In genomic region chr16:29594269-29594925, GRCh38 we compare ENCODE assay signal across 8 cellular contexts.
DNase-seq lines count a peak whose midpoint lies in the region; ATAC-seq and TF ChIP-seq lines count a peak whose summit lies in the region.
"Not testable (repeated sequence)": the region's sequence is repeated elsewhere in the genome, so short reads cannot be mapped to it uniquely, and the experiment has no call there.

No MANE protein-coding gene starts in this region.

- not testable (repeated sequence) for H3K27me3 ChIP-seq in CD8-positive, alpha-beta T cell (ENCODE audit: insufficient read depth, low read length); OCI-LY1 (ENCODE audit: insufficient read depth, low read length); mesenchymal stem cell (ENCODE audit: control insufficient read depth in 1 of 2, insufficient read depth in 1 of 2, low read length in 2 of 2)

- H3K14ac ChIP-seq in mesenchymal stem cell (ENCODE audit: low read length in 2 of 2): not testable (repeated sequence)

- peak in 5 of 7 experiments; percentile 27 to 65 (median 51) for DNase-seq in CD8-positive, alpha-beta T cell
- peak; percentile 60 for DNase-seq in activated T-cell treated with anti-CD3 and anti-CD28 coated beads, Interleukin-2, amount 50 U/mL, for 24 hours
- DNase-seq in epithelial cell of prostate (ENCODE audit: low read depth, low spot score): not testable (repeated sequence)
- peak; percentile 78 for DNase-seq in mesenchymal stem cell
- peak; percentile 44 to 49 for DNase-seq in stimulated activated CD4-positive, alpha-beta T cell treated with anti-CD3 and anti-CD28 coated beads, Interleukin-4, amount 100 ng/mL, for 48 hours (ENCODE audit: low read depth in 2 of 2)

- not testable (repeated sequence) for H3F3A ChIP-seq in OCI-LY1 (ENCODE audit: insufficient read depth, low read length)

- not testable (repeated sequence) for H3K27me3 Mint-ChIP-seq in CD8-positive, alpha-beta T cell (ENCODE audit: low read depth); activated T-cell treated with anti-CD3 and anti-CD28 coated beads, Interleukin-2, amount 50 U/mL, for 24 hours

- H2BK15ac ChIP-seq in mesenchymal stem cell (ENCODE audit: low read depth, poor library complexity, severe bottlenecking): not testable (repeated sequence)

- peak overlapping the region; percentile 8 for H3K27ac ChIP-seq in CD8-positive, alpha-beta T cell (ENCODE audit: low read depth, low read length)
- H3K27ac ChIP-seq in OCI-LY1 (ENCODE audit: low read depth, low read length, poor library complexity, severe bottlenecking) (peak overlapping the region; percentile 55), epithelial cell of prostate (peak overlapping the region; percentile 78)
- not testable (repeated sequence) for H3K27ac ChIP-seq in mesenchymal stem cell (ENCODE audit: low read length, poor library complexity, severe bottlenecking)

- not testable (repeated sequence) for H3K9me3 ChIP-seq in CD8-positive, alpha-beta T cell (ENCODE audit: low read length); OCI-LY1 (ENCODE audit: low read length); mesenchymal stem cell (ENCODE audit: control insufficient read depth, low read length)

- H3K4ac ChIP-seq in mesenchymal stem cell (ENCODE audit: low read depth in 1 of 2, low read length in 2 of 2): not testable (repeated sequence)

- POLR2A ChIA-PET in CD8-positive, alpha-beta T cell (lab: Charles Lee): interaction anchor here (0.9 kb wide), 1 partner anchor 823 kb away, joined by 3 read pairs; no protein-coding TSS in a partner anchor

- H3K36me3 ChIP-seq in CD8-positive, alpha-beta T cell (ENCODE audit: insufficient read depth, low read length); OCI-LY1 (ENCODE audit: insufficient read depth, low read length); mesenchymal stem cell (ENCODE audit: control insufficient read depth in 1 of 2, insufficient read depth in 2 of 2, low read depth in 1 of 2, low read length in 2 of 2): not testable (repeated sequence)

- not testable (repeated sequence) for H3K9me2 ChIP-seq in OCI-LY1 (ENCODE audit: low read depth, low read length)

- WGBS in mesenchymal stem cell: 0% methylated on average over 6 of the region's 38 CpGs

- not testable (repeated sequence) for H3K36me3 Mint-ChIP-seq in CD8-positive, alpha-beta T cell
- peaks cover 38% of the 10 kb centered on the region for H3K36me3 Mint-ChIP-seq in activated T-cell treated with anti-CD3 and anti-CD28 coated beads, Interleukin-2, amount 50 U/mL, for 24 hours (ENCODE audit: low read depth)

- not testable (repeated sequence) for H3K4me1 ChIP-seq in CD8-positive, alpha-beta T cell (ENCODE audit: insufficient read depth, low read length); mesenchymal stem cell (ENCODE audit: control insufficient read depth, insufficient read depth, low read depth, low read length)
- peaks cover 39% of the 10 kb centered on the region for H3K4me1 ChIP-seq in OCI-LY1 (ENCODE audit: insufficient read depth, low read length, severe bottlenecking)

- H3K4me2 ChIP-seq in OCI-LY1 (ENCODE audit: low read length) (peak overlapping the region; percentile 63), mesenchymal stem cell (ENCODE audit: low read length, poor library complexity, severe bottlenecking) (peak overlapping the region; percentile 47)

- CTCF ChIA-PET in CD8-positive, alpha-beta T cell (lab: Charles Lee): not testable (repeated sequence)

- not testable (repeated sequence) for H4K8ac ChIP-seq in mesenchymal stem cell (ENCODE audit: low read length)

- H3K79me1 ChIP-seq in mesenchymal stem cell (replicated peaks; ENCODE audit: low read length, poor library complexity, severe bottlenecking): not testable (repeated sequence)

- not testable (repeated sequence) for H4K91ac ChIP-seq in mesenchymal stem cell (ENCODE audit: low read length)

- H3K27ac Mint-ChIP-seq in CD8-positive, alpha-beta T cell: peak overlapping the region; percentile 91
- H3K27ac Mint-ChIP-seq in activated T-cell treated with anti-CD3 and anti-CD28 coated beads, Interleukin-2, amount 50 U/mL, for 24 hours: peak overlapping the region; percentile 94

- peaks cover 29% of the 10 kb centered on the region for H3K79me2 ChIP-seq in OCI-LY1 (ENCODE audit: insufficient read depth, low read length)

- not testable (repeated sequence) for H2BK12ac ChIP-seq in mesenchymal stem cell (ENCODE audit: low read length in 2 of 2)

- H3K23ac ChIP-seq in mesenchymal stem cell (ENCODE audit: low read length in 2 of 2): not testable (repeated sequence)

- intact Hi-C loops in CD8-positive, alpha-beta T cell (cut with DNase I, micrococcal nuclease): loop anchor here in 1 of 2 experiments (2.0 kb wide), 2 partner anchors 18 to 68 kb away; partner anchors contain the start of gene SPN

- H4K20me1 ChIP-seq in OCI-LY1 (ENCODE audit: insufficient read depth, low read length): not testable (repeated sequence)

- peak overlapping the region; percentile 67 for H3K4me3 ChIP-seq in CD8-positive, alpha-beta T cell (ENCODE audit: low read depth, low read length)
- H3K4me3 ChIP-seq in OCI-LY1 (ENCODE audit: low read depth, low read length, poor library complexity, severe bottlenecking) (peak overlapping the region; percentile 69), mesenchymal stem cell (ENCODE audit: insufficient read depth in 1 of 2, low read depth in 1 of 2, low read length in 2 of 2) (peak overlapping the region; percentile 61 to 64)

- H2AK5ac ChIP-seq in mesenchymal stem cell (ENCODE audit: low read length, severe bottlenecking): not testable (repeated sequence)

- H3K9me3 Mint-ChIP-seq in CD8-positive, alpha-beta T cell; activated T-cell treated with anti-CD3 and anti-CD28 coated beads, Interleukin-2, amount 50 U/mL, for 24 hours: not testable (repeated sequence)

- H2AFZ ChIP-seq in OCI-LY1 (ENCODE audit: low read length); mesenchymal stem cell (ENCODE audit: low read depth, low read length): not testable (repeated sequence)

- ATAC-seq in CD8-positive, alpha-beta T cell: peak; percentile 54
- peak; percentile 30 for ATAC-seq in GM21447 (IDR thresholded peaks at IDR 0.05; ENCODE audit: unreplicated experiment)
- ATAC-seq in HG03432 (IDR thresholded peaks at IDR 0.05; ENCODE audit: unreplicated experiment): peak; percentile 56

- not testable (repeated sequence) for TF ChIP-seq CTCF in CD8-positive, alpha-beta T cell (IDR thresholded peaks at IDR 0.05); OCI-LY1 (IDR thresholded peaks at IDR 0.05; ENCODE audit: low read length)

- H3K9ac ChIP-seq in OCI-LY1 (ENCODE audit: low read length) (peak overlapping the region; percentile 51), mesenchymal stem cell (ENCODE audit: low read length) (peak overlapping the region; percentile 83)

- not testable (repeated sequence) for H2BK5ac ChIP-seq in mesenchymal stem cell (ENCODE audit: low read depth, low read length, poor library complexity, severe bottlenecking)

- H3K4me1 Mint-ChIP-seq in CD8-positive, alpha-beta T cell (ENCODE audit: low read depth): peaks cover 34% of the 10 kb centered on the region
- H3K4me1 Mint-ChIP-seq in activated T-cell treated with anti-CD3 and anti-CD28 coated beads, Interleukin-2, amount 50 U/mL, for 24 hours (ENCODE audit: low read depth): peaks cover 44% of the 10 kb centered on the region

- peak overlapping the region; percentile 96 for H3K4me3 Mint-ChIP-seq in CD8-positive, alpha-beta T cell
- peak overlapping the region; percentile 82 for H3K4me3 Mint-ChIP-seq in activated T-cell treated with anti-CD3 and anti-CD28 coated beads, Interleukin-2, amount 50 U/mL, for 24 hours

- not testable (repeated sequence) for H3K18ac ChIP-seq in mesenchymal stem cell (ENCODE audit: low read depth in 1 of 2, low read length in 2 of 2)

- H2BK120ac ChIP-seq in mesenchymal stem cell (ENCODE audit: low read depth, low read length): peak overlapping the region; percentile 19
